ENCODE assay signal across 22 cellular contexts in genomic region chr19:41901707-41902360, GRCh38. TPM values are rescaled to one million over a fixed set of nuclear protein-coding genes. Genes with fewer than 3 reads are reported as not detected.
DNase-seq lines count a peak whose midpoint lies in the region; ATAC-seq and TF ChIP-seq lines count a peak whose summit lies in the region.
"Had no signal": no experiment of that assay in that cellular context is flagged by ENCODE, and none has a peak within 500 bp of the region (broad histone marks: within the 10 kb centered on the region; RNA-seq: fewer than 3 reads in every experiment).

No MANE protein-coding gene starts in this region.

- H2BK15ac ChIP-seq in IMR-90 (ENCODE audit: low read depth, low read length) = no peak overlapping the region

- H3K36me3 Mint-ChIP-seq in activated naive CD4-positive, alpha-beta T cell treated with anti-CD3 and anti-CD28 coated beads, Interleukin-2, amount 50 U/mL, for 24 hours = peaks cover 13% of the 10 kb centered on the region
- H3K36me3 Mint-ChIP-seq in activated naive CD8-positive, alpha-beta T cell treated with anti-CD3 and anti-CD28 coated beads, Interleukin-2, amount 10 ng/mL, durations not matched to agents 7 days and 5 days = peaks cover 34% of the 10 kb centered on the region
- peaks cover 68% of the 10 kb centered on the region for H3K36me3 Mint-ChIP-seq in Calu3 (ENCODE audit: insufficient read depth, unreplicated experiment)

- H3K23ac ChIP-seq in IMR-90 (ENCODE audit: low read depth, low read length) = no peak overlapping the region

- no peaks in the 10 kb centered on the region for H3K4me1 ChIP-seq in IMR-90 (ENCODE audit: control insufficient read depth, insufficient read depth, low read length)
- H3K4me1 ChIP-seq: SJSA1 had no signal

- H2BK5ac ChIP-seq in IMR-90 (ENCODE audit: low read depth, low read length, poor library complexity, severe bottlenecking) = no peak overlapping the region

- H2AK9ac ChIP-seq in IMR-90 (replicated peaks; ENCODE audit: low read depth, low read length, poor library complexity) = peak overlapping the region; percentile 9

- H3K36me3 ChIP-seq in IMR-90 (ENCODE audit: control insufficient read depth, insufficient read depth, low read length) = peaks cover 71% of the 10 kb centered on the region

- H3K4me1 Mint-ChIP-seq in activated naive CD4-positive, alpha-beta T cell treated with anti-CD3 and anti-CD28 coated beads, Interleukin-2, amount 50 U/mL, for 24 hours = peaks cover 53% of the 10 kb centered on the region
- peaks cover 20% of the 10 kb centered on the region for H3K4me1 Mint-ChIP-seq in activated naive CD8-positive, alpha-beta T cell treated with anti-CD3 and anti-CD28 coated beads, Interleukin-2, amount 10 ng/mL, durations not matched to agents 7 days and 5 days
- H3K4me1 Mint-ChIP-seq in Calu3 (ENCODE audit: low read depth, unreplicated experiment) = peaks cover 37% of the 10 kb centered on the region

- no peak overlapping the region for H2BK20ac ChIP-seq in IMR-90 (ENCODE audit: low read depth, low read length)

- H2BK120ac ChIP-seq in IMR-90 (ENCODE audit: low read depth, low read length) = no peak overlapping the region

- DNase-seq in activated naive CD4-positive, alpha-beta T cell treated with Interleukin-2 at 50 U/mL for 16 hours = no peak
- DNase-seq in IMR-90 (no peak), Calu3 (no peak)
- DNase-seq in activated naive CD8-positive, alpha-beta T cell treated with anti-CD3 and anti-CD28 coated beads, Interleukin-2, amount 10 ng/mL, durations not matched to agents 7 days and 5 days = no peak
- DNase-seq: CD8-positive, alpha-beta memory T cell; DMS53; GDM1; Kasumi-1; NCI-H1694; NCI-H2081; NCI-H2171 treated with DMSO at 0.1 percent for 48 hours; NCI-H524 treated with DMSO at 0.1 percent for 48 hours had no signal

- no peak overlapping the region for H4K5ac ChIP-seq in IMR-90 (ENCODE audit: low read depth, low read length)

- no peak overlapping the region for H3K14ac ChIP-seq in IMR-90 (replicated peaks; ENCODE audit: low read depth, low read length)

- no peak overlapping the region for H3K4me3 ChIP-seq in IMR-90 (ENCODE audit: insufficient read depth, low read depth, low read length)
- H3K4me3 ChIP-seq: SJSA1 had no signal

- no peak overlapping the region for H2AFZ ChIP-seq in IMR-90 (replicated peaks; ENCODE audit: low read length, poor library complexity)

- no peak for TF ChIP-seq POLR2A in IMR-90 (IDR thresholded peaks at IDR 0.05; ENCODE audit: low read depth, low read length)

- TF ChIP-seq CTCF in IMR-90 (conservative IDR thresholded peaks at IDR 0.05; ENCODE audit: low read depth, low read length) = no peak
- no peak for TF ChIP-seq CTCF in Calu3 (IDR thresholded peaks at IDR 0.05; ENCODE audit: unreplicated experiment)

- H2AK5ac ChIP-seq in IMR-90 (ENCODE audit: low read depth, low read length) = no peak overlapping the region

- H3K27ac ChIP-seq in IMR-90 (ENCODE audit: insufficient read depth, low read length) = no peak overlapping the region
- H3K27ac ChIP-seq: SJSA1 had no signal

- CTCF ChIA-PET in IMR-90 (lab: Yijun Ruan, JAX) (no interaction called here), Calu3 (lab: Charles Lee) (interaction anchor here (0.7 kb wide), 1 partner anchor 32 kb away, joined by 3 read pairs; no protein-coding TSS in a partner anchor)

- BruUV-seq in IMR-90 (replicated peaks; lab: Mats Ljungman, UMichigan) = no TSS peak
- no TSS peak for BruUV-seq in Calu3 (replicated peaks; lab: Mats Ljungman, UMichigan)

- in situ Hi-C loops in IMR-90 (cut with MboI; ENCODE audit: low sequenced_read_pairs) = no loop called here

- intact Hi-C loops in IMR-90 (cut with micrococcal nuclease) (no loop called here), Calu3 (cut with micrococcal nuclease; ENCODE audit: unreplicated experiment) (no loop called here)

- H3K9me1 ChIP-seq in IMR-90 (ENCODE audit: insufficient read depth, low read length) = no peaks in the 10 kb centered on the region

- no peaks in the 10 kb centered on the region for H3K27me3 Mint-ChIP-seq in activated naive CD4-positive, alpha-beta T cell treated with anti-CD3 and anti-CD28 coated beads, Interleukin-2, amount 50 U/mL, for 24 hours
- H3K27me3 Mint-ChIP-seq in activated naive CD8-positive, alpha-beta T cell treated with anti-CD3 and anti-CD28 coated beads, Interleukin-2, amount 10 ng/mL, durations not matched to agents 7 days and 5 days = no peaks in the 10 kb centered on the region
- H3K27me3 Mint-ChIP-seq in Calu3 (ENCODE audit: unreplicated experiment) = no peaks in the 10 kb centered on the region
- H3K27me3 Mint-ChIP-seq: CD8-positive, alpha-beta memory T cell had no signal

- WGBS in IMR-90 (ENCODE audit: extremely low coverage in 2 of 2, insufficient read length in 1 of 2), 2 experiments = 97% methylated on average over 10 of the region's 21 CpGs; no CpG with 5 or more reads in 1 of the 2 experiments

- H4K20me1 ChIP-seq in IMR-90 (ENCODE audit: insufficient read depth, low read length) = peaks cover 4% of the 10 kb centered on the region; the same call in 1 of the 2 replicates

- no peak for TF ChIP-seq RAD21 in IMR-90 (IDR thresholded peaks at IDR 0.05; ENCODE audit: low read length)

- H3K9me3 Mint-ChIP-seq in activated naive CD4-positive, alpha-beta T cell treated with anti-CD3 and anti-CD28 coated beads, Interleukin-2, amount 50 U/mL, for 24 hours = no peaks in the 10 kb centered on the region
- no peaks in the 10 kb centered on the region for H3K9me3 Mint-ChIP-seq in activated naive CD8-positive, alpha-beta T cell treated with anti-CD3 and anti-CD28 coated beads, Interleukin-2, amount 10 ng/mL, durations not matched to agents 7 days and 5 days
- no peaks in the 10 kb centered on the region for H3K9me3 Mint-ChIP-seq in Calu3 (ENCODE audit: low read depth, unreplicated experiment)
- H3K9me3 Mint-ChIP-seq: CD8-positive, alpha-beta memory T cell had no signal

- dilution Hi-C loops in IMR-90 (cut with HindIII; ENCODE audit: low sequenced_read_pairs, unreplicated experiment) = no loop called here

- peaks cover 0 to 3% of the 10 kb centered on the region in 2 experiments; a peak in 1 of 4 replicates for H3K79me1 ChIP-seq in IMR-90 (ENCODE audit: low read depth in 1 of 2, low read length in 2 of 2)

- H4K91ac ChIP-seq in IMR-90 (ENCODE audit: insufficient read depth, low read depth, low read length) = no peak overlapping the region

- no peak overlapping the region for H3K9ac ChIP-seq in IMR-90 (ENCODE audit: low read depth, low read length)

- H3K27ac Mint-ChIP-seq in activated naive CD4-positive, alpha-beta T cell treated with anti-CD3 and anti-CD28 coated beads, Interleukin-2, amount 50 U/mL, for 24 hours = peak overlapping the region; percentile 72
- peak overlapping the region; percentile 70 for H3K27ac Mint-ChIP-seq in activated naive CD8-positive, alpha-beta T cell treated with anti-CD3 and anti-CD28 coated beads, Interleukin-2, amount 10 ng/mL, durations not matched to agents 7 days and 5 days
- no peak overlapping the region for H3K27ac Mint-ChIP-seq in Calu3 (ENCODE audit: unreplicated experiment)

- no peak overlapping the region for H3K4me3 Mint-ChIP-seq in activated naive CD4-positive, alpha-beta T cell treated with anti-CD3 and anti-CD28 coated beads, Interleukin-2, amount 50 U/mL, for 24 hours
- H3K4me3 Mint-ChIP-seq in activated naive CD8-positive, alpha-beta T cell treated with anti-CD3 and anti-CD28 coated beads, Interleukin-2, amount 10 ng/mL, durations not matched to agents 7 days and 5 days = no peak overlapping the region
- H3K4me3 Mint-ChIP-seq in Calu3 (ENCODE audit: low read depth, unreplicated experiment) = no peak overlapping the region
- H3K4me3 Mint-ChIP-seq: CD8-positive, alpha-beta memory T cell had no signal

- H3K56ac ChIP-seq in IMR-90 (ENCODE audit: extremely low read depth, insufficient read depth, low read length) = no peak overlapping the region

- POLR2A ChIA-PET in IMR-90 (lab: Charles Lee; ENCODE audit: unreplicated experiment) = interaction anchor here (0.6 kb wide), 1 partner anchor 43 kb away, joined by 7 read pairs; no protein-coding TSS in a partner anchor
- POLR2A ChIA-PET in activated naive CD8-positive, alpha-beta T cell treated with anti-CD3 and anti-CD28 coated beads, Interleukin-2, amount 10 ng/mL, durations not matched to agents 7 days and 5 days (lab: Charles Lee) = interaction anchor here (0.6 to 4.1 kb wide), 8 partner anchors 9 to 55 kb away, joined by 3 to 31 read pairs (median 5); partner anchors contain the start of gene ERFL

- no peak overlapping the region for H3K18ac ChIP-seq in IMR-90 (ENCODE audit: low read depth, low read length)

- ATAC-seq in IMR-90 (ENCODE audit: low read depth) (no peak), HG02759 (IDR thresholded peaks at IDR 0.05; ENCODE audit: unreplicated experiment) (no peak), HG02571 (IDR thresholded peaks at IDR 0.05; ENCODE audit: unreplicated experiment) (no peak)
- ATAC-seq in activated naive CD8-positive, alpha-beta T cell treated with anti-CD3 and anti-CD28 coated beads, Interleukin-2, amount 10 ng/mL, durations not matched to agents 7 days and 5 days (ENCODE audit: low read depth) = peak; percentile 31
- ATAC-seq: HCT116, Right ventricle myocardium inferior had no signal

- H3K4me2 ChIP-seq in IMR-90 (ENCODE audit: low read depth, low read length) = no peak overlapping the region

- no peaks in the 10 kb centered on the region for H3K27me3 ChIP-seq in IMR-90 (ENCODE audit: control insufficient read depth, insufficient read depth, low read length)
- H3K27me3 ChIP-seq: SJSA1 had no signal

- no peaks in the 10 kb centered on the region for H3K9me3 ChIP-seq in IMR-90 (ENCODE audit: control insufficient read depth, insufficient read depth, low read length)
- H3K9me3 ChIP-seq: SJSA1 had no signal

- no peak overlapping the region for H4K8ac ChIP-seq in IMR-90 (ENCODE audit: low read depth in 2 of 2, low read length in 2 of 2)

- H3K4ac ChIP-seq in IMR-90 (ENCODE audit: low read depth, low read length) = no peak overlapping the region

RNA-seq across cellular contexts. Expression of gene ARHGEF1, which starts 18.9 kb away (rescaled TPM):
- total RNA-seq in IMR-90 (2012; rRNA removed) (11.5 and 12.5 TPM in 2 replicates), Calu3 (2022) (122 and 163 TPM in 2 replicates)
- 47.1 and 51.2 TPM in 2 replicates for polyA plus RNA-seq in IMR-90 (2012; rRNA removed)
- polyA plus RNA-seq in IMR-90 (2012; cell fraction: cytosol; rRNA removed) = 42.5 and 58.8 TPM in 2 replicates
- 228 and 380 TPM in 2 replicates for polyA plus RNA-seq in IMR-90 (2012; cell fraction: nucleus; rRNA removed; ENCODE audit: low replicate concordance)
- total RNA-seq in activated naive CD8-positive, alpha-beta T cell treated with anti-CD3 and anti-CD28 coated beads, Interleukin-2, amount 10 ng/mL, durations not matched to agents 7 days and 5 days = 100 to 1,000 TPM; 807 to 824 TPM

RNA-seq across cellular contexts. Expression of gene CD79A, which starts 24.8 kb away (rescaled TPM):
- total RNA-seq in IMR-90 (2012; rRNA removed) (not detected in 2 replicates), Calu3 (2022) (0.45 and 0.59 TPM in 2 replicates)
- polyA plus RNA-seq in IMR-90 (2012; rRNA removed) = 0.19 and 0.24 TPM in 2 replicates
- 0.10 and 0.37 TPM in 2 replicates for polyA plus RNA-seq in IMR-90 (2012; cell fraction: cytosol; rRNA removed)
- polyA plus RNA-seq in IMR-90 (2012; cell fraction: nucleus; rRNA removed; ENCODE audit: low replicate concordance) = 0.06 and 0.25 TPM in 2 replicates
- total RNA-seq in activated naive CD8-positive, alpha-beta T cell treated with anti-CD3 and anti-CD28 coated beads, Interleukin-2, amount 10 ng/mL, durations not matched to agents 7 days and 5 days = 10 to 100 TPM; 28.0 to 29.8 TPM
- total RNA-seq: MCF 10A had no signal

RNA-seq across cellular contexts. Expression of gene ERFL, which starts 26.4 kb away (rescaled TPM):
- total RNA-seq in IMR-90 (2012; rRNA removed) (not detected in 2 replicates), Calu3 (2022) (0.21 and 0.29 TPM in 2 replicates)
- polyA plus RNA-seq in IMR-90 (2012; rRNA removed) = 0.09 TPM in 1 of 2 replicates, not detected in the other
- polyA plus RNA-seq in IMR-90 (2012; cell fraction: cytosol; rRNA removed) = 0.02 and 0.08 TPM in 2 replicates
- 0.26 and 0.53 TPM in 2 replicates for polyA plus RNA-seq in IMR-90 (2012; cell fraction: nucleus; rRNA removed; ENCODE audit: low replicate concordance)
- total RNA-seq in activated naive CD8-positive, alpha-beta T cell treated with anti-CD3 and anti-CD28 coated beads, Interleukin-2, amount 10 ng/mL, durations not matched to agents 7 days and 5 days = 1 to 10 TPM; 4.3 to 4.5 TPM
- total RNA-seq: H1, MCF 10A, Right ventricle myocardium inferior, SJSA1 had no signal
- polyA plus RNA-seq: CD8-positive, alpha-beta memory T cell had no signal

RNA-seq across cellular contexts. Expression of gene RPS19, which starts 41.8 kb away (rescaled TPM):
- total RNA-seq in IMR-90 (2012; rRNA removed) (230 and 299 TPM in 2 replicates), Calu3 (2022) (2,051 and 2,220 TPM in 2 replicates)
- polyA plus RNA-seq in IMR-90 (2012; rRNA removed) = 1,882 and 3,988 TPM in 2 replicates
- polyA plus RNA-seq in IMR-90 (2012; cell fraction: cytosol; rRNA removed) = 1,236 and 2,903 TPM in 2 replicates
- polyA plus RNA-seq in IMR-90 (2012; cell fraction: nucleus; rRNA removed; ENCODE audit: low replicate concordance) = 465 and 1,276 TPM in 2 replicates
- 1,000 to 10,000 TPM; 3,237 to 3,326 TPM for total RNA-seq in activated naive CD8-positive, alpha-beta T cell treated with anti-CD3 and anti-CD28 coated beads, Interleukin-2, amount 10 ng/mL, durations not matched to agents 7 days and 5 days

RNA-seq across cellular contexts. Expression of gene DMRTC2, which starts 57.0 kb away (rescaled TPM):
- total RNA-seq in IMR-90 (2012; rRNA removed) (not detected in 2 replicates), Calu3 (2022) (not detected in 2 replicates)
- polyA plus RNA-seq in IMR-90 (2012; rRNA removed) = not detected in 2 replicates
- not detected in 2 replicates for polyA plus RNA-seq in IMR-90 (2012; cell fraction: cytosol; rRNA removed)
- not detected in 2 replicates for polyA plus RNA-seq in IMR-90 (2012; cell fraction: nucleus; rRNA removed; ENCODE audit: low replicate concordance)
- total RNA-seq in activated naive CD8-positive, alpha-beta T cell treated with anti-CD3 and anti-CD28 coated beads, Interleukin-2, amount 10 ng/mL, durations not matched to agents 7 days and 5 days = not detected
- total RNA-seq: CD8-positive, alpha-beta memory T cell; H1; MCF 10A; OCI-LY7; Right ventricle myocardium inferior; SJSA1 had no signal
- polyA plus RNA-seq: BJ; CD8-positive, alpha-beta memory T cell; H1 had no signal

Comparison
In these comparisons a context has a peak if more than half of its experiments do, and no peak if none do; other contexts are left out.
1. RNA of gene CD79A, which starts 24.8 kb away (total RNA-seq): 28.0 to 29.8 TPM in activated naive CD8-positive, alpha-beta T cell treated with anti-CD3 and anti-CD28 coated beads, Interleukin-2, amount 10 ng/mL, durations not matched to agents 7 days and 5 days; 0.45 to 0.59 TPM in Calu3 and not detected in IMR-90; every median in the first group is over 10 times any median in the second.